In the genomic region with DNA sequence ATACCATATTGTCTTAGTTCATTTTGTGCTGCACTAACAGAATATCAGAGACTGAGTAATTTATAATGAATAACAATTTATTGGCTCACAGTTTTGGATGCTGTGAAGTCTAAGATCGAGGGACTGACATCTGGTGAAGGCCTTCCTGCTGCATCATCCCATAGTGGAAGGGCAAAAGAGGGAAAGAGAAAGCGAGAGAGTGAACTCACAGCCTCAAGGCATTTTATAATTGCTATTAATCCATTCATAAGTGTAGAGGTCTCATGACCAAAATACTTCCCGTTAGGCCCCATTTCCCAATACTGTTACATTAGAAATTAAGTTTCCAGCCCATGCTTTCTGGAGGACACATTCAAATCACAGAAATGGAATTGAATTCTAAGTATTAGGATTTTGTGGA, we compare ENCODE assay signal across 22 cellular contexts.
A peak's percentile ranks its signal among the peaks of the same experiment; 100 is the strongest.
DNase-seq lines count a peak whose midpoint lies in the region; ATAC-seq, FAIRE-seq and TF ChIP-seq lines count a peak whose summit lies in the region.
"Had no signal": no experiment of that assay in that cellular context is flagged by ENCODE, and none has a peak within 500 bp of the region (broad histone marks: within the 10 kb centered on the region; RNA-seq: fewer than 3 reads in every experiment).

No MANE protein-coding gene starts in this region.

- BruUV-seq in A673 (replicated peaks; lab: Mats Ljungman, UMichigan) = no TSS peak

- no peak for FAIRE-seq in small intestine (lab: Jason Lieb, UNC)
- FAIRE-seq: D721Med, GM12891, GM18507, H54 had no signal

- no peak for ATAC-seq in HG03442 (IDR thresholded peaks at IDR 0.05; ENCODE audit: unreplicated experiment)

- H3K4me1 ChIP-seq in A673 (ENCODE audit: insufficient read depth, low read length, poor library complexity, severe bottlenecking) (peaks cover 47% of the 10 kb centered on the region), mesenchymal stem cell (ENCODE audit: control insufficient read depth, insufficient read depth, low read depth, low read length) (no peaks in the 10 kb centered on the region), smooth muscle cell (ENCODE audit: low read depth) (no peaks in the 10 kb centered on the region), small intestine (ENCODE audit: control insufficient read depth in 2 of 2, insufficient read depth in 1 of 2, low read depth in 1 of 2, low read length in 1 of 2) (no peaks in the 10 kb centered on the region)

- H4K91ac ChIP-seq in mesenchymal stem cell (ENCODE audit: low read length) = no peak overlapping the region

- no peaks in the 10 kb centered on the region for H4K20me1 ChIP-seq in smooth muscle cell (ENCODE audit: low read depth)
- H4K20me1 ChIP-seq: BLaER1 treated with 17β-estradiol and CSF1 and Interleukin-3, amounts not matched to agents 10 nM and 100 nM had no signal

- no peak overlapping the region for H2BK5ac ChIP-seq in mesenchymal stem cell (ENCODE audit: low read depth, low read length, poor library complexity, severe bottlenecking)

- H3K27ac ChIP-seq in A673 (ENCODE audit: low read depth, low read length, poor library complexity, severe bottlenecking) (peak overlapping the region; percentile 96), SK-N-MC (peak overlapping the region; percentile 82; the same call in 1 of the 2 replicates), mesenchymal stem cell (ENCODE audit: low read length, poor library complexity, severe bottlenecking) (no peak overlapping the region), smooth muscle cell (ENCODE audit: low read depth) (peak overlapping the region; percentile 8), small intestine (ENCODE audit: low read depth in 1 of 2, low read length in 1 of 2) (no peak overlapping the region)
- H3K27ac ChIP-seq: 22Rv1 had no signal

- no peak overlapping the region for H2AK5ac ChIP-seq in mesenchymal stem cell (ENCODE audit: low read length, severe bottlenecking)

- TF ChIP-seq CTCF in A673 (conservative IDR thresholded peaks at IDR 0.05; ENCODE audit: low read depth, low read length) = no peak
- TF ChIP-seq CTCF in smooth muscle cell (IDR thresholded peaks at IDR 0.05; ENCODE audit: borderline replicate concordance, insufficient read depth, poor library complexity, severe bottlenecking) = no peak

- H3K79me1 ChIP-seq in mesenchymal stem cell (replicated peaks; ENCODE audit: low read length, poor library complexity, severe bottlenecking) = no peaks in the 10 kb centered on the region

- no peak overlapping the region for H2AFZ ChIP-seq in mesenchymal stem cell (ENCODE audit: low read depth, low read length)
- H2AFZ ChIP-seq in smooth muscle cell (ENCODE audit: low read depth) = no peak overlapping the region

- no peak overlapping the region for H3K14ac ChIP-seq in mesenchymal stem cell (ENCODE audit: low read length in 2 of 2)

- H3K4me2 ChIP-seq in mesenchymal stem cell (ENCODE audit: low read length, poor library complexity, severe bottlenecking) = no peak overlapping the region
- H3K4me2 ChIP-seq in smooth muscle cell = no peak overlapping the region

- H3K9me3 ChIP-seq in A673 (ENCODE audit: low read depth, low read length, poor library complexity, severe bottlenecking) (no peaks in the 10 kb centered on the region), SK-N-MC (ENCODE audit: low read depth, low read length) (no peaks in the 10 kb centered on the region), mesenchymal stem cell (ENCODE audit: control insufficient read depth, low read length) (no peaks in the 10 kb centered on the region), smooth muscle cell (replicated peaks; ENCODE audit: low read depth) (no peaks in the 10 kb centered on the region), small intestine (ENCODE audit: control insufficient read depth, low read depth) (no peaks in the 10 kb centered on the region)
- H3K9me3 ChIP-seq: BE2C had no signal

- H3K36me3 ChIP-seq in A673 (ENCODE audit: insufficient read depth, low read length, poor library complexity, severe bottlenecking) = no peaks in the 10 kb centered on the region
- H3K36me3 ChIP-seq in SK-N-MC (ENCODE audit: insufficient read depth, low read length) = no peaks in the 10 kb centered on the region
- no peaks in the 10 kb centered on the region for H3K36me3 ChIP-seq in mesenchymal stem cell (ENCODE audit: control insufficient read depth in 1 of 2, insufficient read depth in 2 of 2, low read depth in 1 of 2, low read length in 2 of 2)
- no peaks in the 10 kb centered on the region for H3K36me3 ChIP-seq in smooth muscle cell (ENCODE audit: low read depth)
- H3K36me3 ChIP-seq in small intestine (ENCODE audit: control insufficient read depth in 2 of 2, insufficient read depth in 2 of 2, low read length in 2 of 2) = no peaks in the 10 kb centered on the region
- H3K36me3 ChIP-seq: BE2C; BLaER1 treated with 17β-estradiol and CSF1 and Interleukin-3, amounts not matched to agents 10 nM and 100 nM had no signal

- no peaks in the 10 kb centered on the region for H3F3A ChIP-seq in smooth muscle cell (ENCODE audit: low read depth)

- no peak overlapping the region for H3K18ac ChIP-seq in mesenchymal stem cell (ENCODE audit: low read depth in 1 of 2, low read length in 2 of 2)

- H3K4ac ChIP-seq in mesenchymal stem cell (ENCODE audit: low read depth in 1 of 2, low read length in 2 of 2) = no peak overlapping the region

- CTCF ChIA-PET in A673 (lab: Charles Lee) = interaction anchor here (0.6 to 0.9 kb wide), 2 partner anchors 15 to 32 kb away, joined by 3 to 4 read pairs; no protein-coding TSS in a partner anchor

- no peaks in the 10 kb centered on the region for H3K79me2 ChIP-seq in smooth muscle cell (ENCODE audit: low read depth)

- no peak overlapping the region for H3K9ac ChIP-seq in SK-N-MC (ENCODE audit: insufficient read length)
- no peak overlapping the region for H3K9ac ChIP-seq in mesenchymal stem cell (ENCODE audit: low read length)
- no peak overlapping the region for H3K9ac ChIP-seq in smooth muscle cell (ENCODE audit: low read depth)
- H3K9ac ChIP-seq: BLaER1 treated with 17β-estradiol and CSF1 and Interleukin-3, amounts not matched to agents 10 nM and 100 nM had no signal

- H3K23ac ChIP-seq in mesenchymal stem cell (ENCODE audit: low read length in 2 of 2) = no peak overlapping the region

- H4K8ac ChIP-seq in mesenchymal stem cell (ENCODE audit: low read length) = peak overlapping the region; percentile 41

- H3K27me3 ChIP-seq in A673 (replicated peaks; ENCODE audit: insufficient read depth, low read depth, low read length, poor library complexity) = no peaks in the 10 kb centered on the region
- H3K27me3 ChIP-seq in mesenchymal stem cell (ENCODE audit: control insufficient read depth in 1 of 2, insufficient read depth in 1 of 2, low read length in 2 of 2) = no peaks in the 10 kb centered on the region
- H3K27me3 ChIP-seq in smooth muscle cell (ENCODE audit: low read depth) = no peaks in the 10 kb centered on the region
- no peaks in the 10 kb centered on the region for H3K27me3 ChIP-seq in small intestine (ENCODE audit: control insufficient read depth in 2 of 2, insufficient read depth in 2 of 2, low read length in 2 of 2)
- H3K27me3 ChIP-seq: BE2C; BLaER1 treated with 17β-estradiol and CSF1 and Interleukin-3, amounts not matched to agents 10 nM and 100 nM had no signal

- H2BK15ac ChIP-seq in mesenchymal stem cell (ENCODE audit: low read depth, poor library complexity, severe bottlenecking) = no peak overlapping the region

- 89% methylated on average over 3 of the region's 3 CpGs for WGBS in mesenchymal stem cell
- 89% methylated on average over 3 of the region's 3 CpGs for WGBS in smooth muscle cell (ENCODE audit: low lambda C conversion rate)
- 69 to 73% (median 70%) methylated on average over 3 of the region's 3 CpGs for WGBS in small intestine, 3 donors

- POLR2A ChIA-PET in A673 (lab: Charles Lee; ENCODE audit: low non-redundant PET) = interaction anchor here (0.6 kb wide), 1 partner anchor 31 kb away, joined by 3 read pairs; no protein-coding TSS in a partner anchor

- DNase-seq in A673 (ENCODE audit: low spot score) = peak; percentile 68
- DNase-seq in SK-N-MC (ENCODE audit: low read depth, low spot score) = no peak
- no peak for DNase-seq in mesenchymal stem cell
- DNase-seq in smooth muscle cell (lab: John Stamatoyannopoulos, UW; ENCODE audit: unreplicated experiment) = no peak
- DNase-seq in small intestine = no peak
- DNase-seq in NCI-H2171 (lab: John Stamatoyannopoulos, UW) = no peak
- DNase-seq: ACHN; BE2C; CD4-positive, alpha-beta T cell; CD8-positive, alpha-beta memory T cell; DMS 273 treated with DMSO at 0.1 percent for 48 hours; DMS79; EL; GOT3; HCEC 1CT had no signal

- H3K4me3 ChIP-seq in A673 (ENCODE audit: low read depth, low read length, poor library complexity, severe bottlenecking) (no peak overlapping the region), SK-N-MC (no peak overlapping the region), mesenchymal stem cell (ENCODE audit: insufficient read depth in 1 of 2, low read depth in 1 of 2, low read length in 2 of 2) (no peak overlapping the region), smooth muscle cell (no peak overlapping the region), small intestine (ENCODE audit: low read depth in 1 of 2, low read length in 2 of 2) (no peak overlapping the region)
- H3K4me3 ChIP-seq: BLaER1 treated with 17β-estradiol and CSF1 and Interleukin-3, amounts not matched to agents 10 nM and 100 nM had no signal

- intact Hi-C loops in A673 (cut with micrococcal nuclease; ENCODE audit: unreplicated experiment) = loop anchor here (1.0 to 10.0 kb wide), 2 partner anchors 176 to 665 kb away; no protein-coding TSS in a partner anchor

- no peak overlapping the region for H2BK120ac ChIP-seq in mesenchymal stem cell (ENCODE audit: low read depth, low read length)

- H2BK12ac ChIP-seq in mesenchymal stem cell (ENCODE audit: low read length in 2 of 2) = no peak overlapping the region

Comparison
In these comparisons a context has a peak if more than half of its experiments do, and no peak if none do; other contexts are left out.
1. H3K27ac ChIP-seq: peak in A673 (single experiment), SK-N-MC (single experiment) and smooth muscle cell (single experiment); none in mesenchymal stem cell (single experiment) and small intestine (0 of 2).